8 cellular contexts compared by ENCODE assay signal in the genomic region with DNA sequence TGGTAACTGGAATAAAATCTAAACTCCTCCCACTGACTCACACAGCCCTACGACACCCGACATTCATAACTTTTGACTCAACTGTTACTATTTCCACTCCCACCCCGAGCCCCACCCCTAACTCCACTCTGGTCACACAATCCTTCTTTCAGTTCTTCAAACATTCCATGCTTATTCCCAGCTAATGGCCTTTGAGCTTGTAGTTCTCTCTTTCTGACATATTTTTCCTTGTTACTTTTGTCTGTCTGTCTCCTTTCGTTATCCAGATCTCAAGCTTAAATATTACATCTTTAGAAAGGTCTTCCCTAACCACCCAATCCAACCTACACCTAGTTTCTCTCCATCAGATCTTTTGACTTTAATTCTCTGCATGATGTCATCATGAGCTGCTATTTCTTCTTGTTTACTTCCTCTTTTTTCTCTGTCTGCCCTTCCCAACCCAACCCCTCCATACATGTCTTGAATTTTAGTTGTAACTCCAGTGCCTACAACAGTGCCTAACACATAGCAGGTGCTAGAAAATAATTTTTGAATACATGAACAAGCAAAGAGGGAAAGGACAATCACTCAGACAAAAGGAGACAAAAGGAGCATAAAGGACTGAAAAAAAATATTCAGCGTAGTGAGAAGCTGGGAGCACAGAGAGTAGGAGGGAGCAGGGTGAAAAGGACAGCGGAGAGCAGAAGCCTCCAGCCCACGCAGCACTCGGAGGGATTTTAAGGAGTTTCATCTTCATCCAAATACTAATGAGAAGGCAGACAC.
DNase-seq lines count a peak whose midpoint lies in the region; ATAC-seq and TF ChIP-seq lines count a peak whose summit lies in the region.

No MANE protein-coding gene starts in this region.

- BruUV-seq in A673 (replicated peaks; lab: Mats Ljungman, UMichigan) = no TSS peak

- no peaks in the 10 kb centered on the region for H4K20me1 ChIP-seq in OCI-LY3 (ENCODE audit: insufficient read depth, low read length)

- H3K4me1 ChIP-seq in A673 (ENCODE audit: insufficient read depth, low read length, poor library complexity, severe bottlenecking) (peaks cover 17% of the 10 kb centered on the region), OCI-LY3 (ENCODE audit: low read length) (peaks cover 68% of the 10 kb centered on the region)

- TF ChIP-seq CTCF in A673 (conservative IDR thresholded peaks at IDR 0.05; ENCODE audit: low read depth, low read length) (no peak), OCI-LY3 (IDR thresholded peaks at IDR 0.05; ENCODE audit: low read depth, low read length) (no peak), epithelial cell of esophagus (IDR thresholded peaks at IDR 0.05; ENCODE audit: insufficient read depth, low read depth, low read length, missing control alignments) (no peak)

- H3K27ac ChIP-seq in A673 (ENCODE audit: low read depth, low read length, poor library complexity, severe bottlenecking) = peak overlapping the region; percentile 66
- peak overlapping the region; percentile 96 for H3K27ac ChIP-seq in OCI-LY3 (ENCODE audit: low read length)

- H3K36me3 ChIP-seq in A673 (ENCODE audit: insufficient read depth, low read length, poor library complexity, severe bottlenecking) (no peaks in the 10 kb centered on the region), OCI-LY3 (replicated peaks; ENCODE audit: low read depth, low read length) (no peaks in the 10 kb centered on the region)

- H2AFZ ChIP-seq in OCI-LY3 (ENCODE audit: low read depth, low read length) = no peak overlapping the region

- peak overlapping the region; percentile 69 for H3K9ac ChIP-seq in OCI-LY3 (ENCODE audit: low read length)

- ATAC-seq in GM21528 (IDR thresholded peaks at IDR 0.05; ENCODE audit: low FRiP score, unreplicated experiment) = peak; percentile 26

- DNase-seq in A673 (ENCODE audit: low spot score) = no peak
- DNase-seq in epithelial cell of esophagus (ENCODE audit: low read depth) = peak; percentile 75
- DNase-seq in pons (ENCODE audit: low spot score) = peak; percentile 41
- DNase-seq in NCI-H748 treated with DMSO at 0.1 percent for 48 hours (lab: John Stamatoyannopoulos, UW) = no peak
- no peak for DNase-seq in stimulated activated CD4-positive, alpha-beta T cell treated with anti-CD3 and anti-CD28 coated beads, Interleukin-12 subunit alpha, Interleukin-12 subunit beta, amount 100 ng/mL, for 4 hours
- no peak for DNase-seq in NCI-H82 treated with DMSO at 0.1 percent for 48 hours (lab: John Stamatoyannopoulos, UW; ENCODE audit: unreplicated experiment)

- H3K9me3 ChIP-seq in A673 (ENCODE audit: low read depth, low read length, poor library complexity, severe bottlenecking) (no peaks in the 10 kb centered on the region), OCI-LY3 (ENCODE audit: insufficient read depth, low read length) (no peaks in the 10 kb centered on the region)

- H3K4me2 ChIP-seq in OCI-LY3 (ENCODE audit: low read length) = peak overlapping the region; percentile 93

- H3K4me3 ChIP-seq in A673 (ENCODE audit: low read depth, low read length, poor library complexity, severe bottlenecking) (peak overlapping the region; percentile 22), OCI-LY3 (ENCODE audit: low read length) (peak overlapping the region; percentile 74), epithelial cell of esophagus (ENCODE audit: low read length) (no peak overlapping the region)

- H3K79me2 ChIP-seq in OCI-LY3 (ENCODE audit: low read length) = no peaks in the 10 kb centered on the region

- CTCF ChIA-PET in A673 (lab: Charles Lee) = no interaction called here

- no peaks in the 10 kb centered on the region for H3K27me3 ChIP-seq in A673 (replicated peaks; ENCODE audit: insufficient read depth, low read depth, low read length, poor library complexity)
- peaks cover 18% of the 10 kb centered on the region for H3K27me3 ChIP-seq in OCI-LY3 (ENCODE audit: low read depth, low read length)

- POLR2A ChIA-PET in A673 (lab: Charles Lee; ENCODE audit: low non-redundant PET) = no interaction called here

- intact Hi-C loops in A673 (cut with micrococcal nuclease; ENCODE audit: unreplicated experiment) = no loop called here

Comparison
In these comparisons a context has a peak if more than half of its experiments do, and no peak if none do; other contexts are left out.
1. DNase-seq: peak in epithelial cell of esophagus (single experiment) and pons (single experiment); none in A673 (single experiment), NCI-H748 treated with DMSO at 0.1 percent for 48 hours (single experiment), stimulated activated CD4-positive, alpha-beta T cell treated with anti-CD3 and anti-CD28 coated beads, Interleukin-12 subunit alpha, Interleukin-12 subunit beta, amount 100 ng/mL, for 4 hours (single experiment) and NCI-H82 treated with DMSO at 0.1 percent for 48 hours (single experiment).